In genomic region chr2:88307817-88308216, GRCh38 we compare ENCODE assay signal across 8 cellular contexts.
DNase-seq lines count a peak whose midpoint lies in the region; ATAC-seq and TF ChIP-seq lines count a peak whose summit lies in the region.

No MANE protein-coding gene starts in this region.

- no peak overlapping the region for H3K4me2 ChIP-seq in OCI-LY3 (ENCODE audit: low read length)

- no peak overlapping the region for H3K27ac ChIP-seq in OCI-LY3 (ENCODE audit: low read length)
- H3K27ac ChIP-seq in foreskin keratinocyte: no peak overlapping the region

- no peak overlapping the region for H3K4me3 ChIP-seq in GM12864 (ENCODE audit: low read depth, low read length)
- no peak overlapping the region for H3K4me3 ChIP-seq in OCI-LY3 (ENCODE audit: low read length)
- H3K4me3 ChIP-seq in MG63: no peak overlapping the region

- peak; percentile 27 for DNase-seq in AG20443 (ENCODE audit: low spot score)
- DNase-seq in GM12864 (ENCODE audit: low read depth): no peak
- peak; percentile 7 to 23 for DNase-seq in foreskin keratinocyte
- DNase-seq in MG63: no peak
- DNase-seq in stimulated activated naive CD4-positive, alpha-beta T cell treated with Interleukin-2 at 50 U/mL for 16 hours (lab: John Stamatoyannopoulos, UW): no peak
- no peak for DNase-seq in activated CD8-positive, alpha-beta memory T cell treated with anti-CD3 and anti-CD28 coated beads, Interleukin-2, amount 50 U/mL, for 48 hours

- H2AFZ ChIP-seq in OCI-LY3 (ENCODE audit: low read depth, low read length): no peak overlapping the region

- ATAC-seq in foreskin keratinocyte (peak; percentile 55), GM18858 (IDR thresholded peaks at IDR 0.05; ENCODE audit: unreplicated experiment) (no peak)

- H3K9me3 ChIP-seq in OCI-LY3 (ENCODE audit: insufficient read depth, low read length): no peaks in the 10 kb centered on the region
- no peaks in the 10 kb centered on the region for H3K9me3 ChIP-seq in MG63

- no peaks in the 10 kb centered on the region for H4K20me1 ChIP-seq in OCI-LY3 (ENCODE audit: insufficient read depth, low read length)

- no peaks in the 10 kb centered on the region for H3K4me1 ChIP-seq in OCI-LY3 (ENCODE audit: low read length)
- H3K4me1 ChIP-seq in foreskin keratinocyte: no peaks in the 10 kb centered on the region

- TF ChIP-seq CTCF in GM12864 (IDR thresholded peaks at IDR 0.05; ENCODE audit: low read depth, low read length, missing control alignments): peak; percentile 57
- peak; percentile 68 for TF ChIP-seq CTCF in OCI-LY3 (IDR thresholded peaks at IDR 0.05; ENCODE audit: low read depth, low read length)
- peak; percentile 58 for TF ChIP-seq CTCF in foreskin keratinocyte (conservative IDR thresholded peaks at IDR 0.05)

- no peaks in the 10 kb centered on the region for H3K27me3 ChIP-seq in OCI-LY3 (ENCODE audit: low read depth, low read length)
- no peaks in the 10 kb centered on the region for H3K27me3 ChIP-seq in foreskin keratinocyte
- 0 out of 2 replicates have a peak, but pooled peaks cover 2% of the 10 kb centered on the region for H3K27me3 ChIP-seq in MG63

- H3K79me2 ChIP-seq in OCI-LY3 (ENCODE audit: low read length): no peaks in the 10 kb centered on the region

- H3K36me3 ChIP-seq in OCI-LY3 (replicated peaks; ENCODE audit: low read depth, low read length): no peaks in the 10 kb centered on the region
- no peaks in the 10 kb centered on the region for H3K36me3 ChIP-seq in MG63

- no peak overlapping the region for H3K9ac ChIP-seq in OCI-LY3 (ENCODE audit: low read length)

Comparison
In these comparisons a context has a peak if more than half of its experiments do, and no peak if none do; other contexts are left out.
1. DNase-seq: peak in AG20443 (single experiment) and foreskin keratinocyte (2 of 2); none in GM12864 (single experiment), MG63 (single experiment), stimulated activated naive CD4-positive, alpha-beta T cell treated with Interleukin-2 at 50 U/mL for 16 hours (single experiment) and activated CD8-positive, alpha-beta memory T cell treated with anti-CD3 and anti-CD28 coated beads, Interleukin-2, amount 50 U/mL, for 48 hours (single experiment).
2. Peak in every context shown above with its lines, with median percentiles within 50 percentile points of each other: CTCF ChIP-seq.